ENCODE assay signal across 11 cellular contexts in genomic region chr15:85316244-85316934, GRCh38.
DNase-seq lines count a peak whose midpoint lies in the region; ATAC-seq and TF ChIP-seq lines count a peak whose summit lies in the region.
"Had no signal": no experiment of that assay in that cellular context is flagged by ENCODE, and none has a peak within 500 bp of the region (broad histone marks: within the 10 kb centered on the region; RNA-seq: fewer than 3 reads in every experiment).

No MANE protein-coding gene starts in this region.

- peak overlapping the region; percentile 11 for H3K4me3 Mint-ChIP-seq in activated CD8-positive, alpha-beta T cell treated with anti-CD3 and anti-CD28 coated beads for 36 hours

- no peak for TF ChIP-seq CTCF in activated CD8-positive, alpha-beta T cell treated with anti-CD3 and anti-CD28 coated beads for 36 hours (IDR thresholded peaks at IDR 0.05)
- no peak for TF ChIP-seq CTCF in vagina (IDR thresholded peaks at IDR 0.05)
- TF ChIP-seq CTCF in testis (IDR thresholded peaks at IDR 0.05), result no peak

- intact Hi-C loops in activated CD8-positive, alpha-beta T cell treated with anti-CD3 and anti-CD28 coated beads for 36 hours (cut with micrococcal nuclease), result loop anchor here (5.0 kb wide), 1 partner anchor 96 kb away; no protein-coding TSS in a partner anchor
- intact Hi-C loops in vagina (cut with DNase I) (no loop called here), testis (cut with DNase I; ENCODE audit: low total_unique reads) (no loop called here)

- H3K27me3 ChIP-seq in vagina (no peaks in the 10 kb centered on the region), testis (no peaks in the 10 kb centered on the region)

- peak overlapping the region; percentile 34 for H3K27ac ChIP-seq in vagina
- no peak overlapping the region for H3K27ac ChIP-seq in testis
- H3K27ac ChIP-seq: thoracic aorta had no signal

- H3K36me3 Mint-ChIP-seq in activated CD8-positive, alpha-beta T cell treated with anti-CD3 and anti-CD28 coated beads for 36 hours (ENCODE audit: low read depth), result no peaks in the 10 kb centered on the region

- peak overlapping the region; percentile 77 for H3K27ac Mint-ChIP-seq in activated CD8-positive, alpha-beta T cell treated with anti-CD3 and anti-CD28 coated beads for 36 hours

- H3K4me1 ChIP-seq in vagina, result peaks cover 30% of the 10 kb centered on the region
- H3K4me1 ChIP-seq in testis, result no peaks in the 10 kb centered on the region

- peaks cover 62% of the 10 kb centered on the region for H3K4me1 Mint-ChIP-seq in activated CD8-positive, alpha-beta T cell treated with anti-CD3 and anti-CD28 coated beads for 36 hours (ENCODE audit: low read depth)

- H3K9me3 Mint-ChIP-seq in activated CD8-positive, alpha-beta T cell treated with anti-CD3 and anti-CD28 coated beads for 36 hours, result peaks cover 4% of the 10 kb centered on the region

- H3K4me3 ChIP-seq in vagina, result no peak overlapping the region
- H3K4me3 ChIP-seq in testis, result no peak overlapping the region
- H3K4me3 ChIP-seq: thoracic aorta had no signal

- CTCF ChIA-PET in activated CD8-positive, alpha-beta T cell treated with anti-CD3 and anti-CD28 coated beads for 36 hours (lab: Charles Lee), result interaction anchor here (0.6 to 5.6 kb wide), 9 partner anchors 9 to 413 kb away, joined by 3 to 54 read pairs (median 6); no protein-coding TSS in a partner anchor

- POLR2A ChIA-PET in activated CD8-positive, alpha-beta T cell treated with anti-CD3 and anti-CD28 coated beads for 36 hours (lab: Charles Lee), result interaction anchor here (0.6 to 1.8 kb wide), 6 partner anchors 10 to 373 kb away, joined by 3 to 6 read pairs (median 3); no protein-coding TSS in a partner anchor

- 83 to 90% methylated on average over 8 of the region's 8 CpGs for WGBS in testis, 2 donors

- ATAC-seq in activated CD8-positive, alpha-beta T cell treated with anti-CD3 and anti-CD28 coated beads for 36 hours, result peak; percentile 48
- no peak for ATAC-seq in GM19395 (IDR thresholded peaks at IDR 0.05; ENCODE audit: unreplicated experiment)

- H3K9me3 ChIP-seq in vagina, result no peaks in the 10 kb centered on the region
- H3K9me3 ChIP-seq in testis, result no peaks in the 10 kb centered on the region
- H3K9me3 ChIP-seq: thoracic aorta had no signal

- TF ChIP-seq POLR2A in vagina (IDR thresholded peaks at IDR 0.05), result no peak
- no peak for TF ChIP-seq POLR2A in testis (IDR thresholded peaks at IDR 0.05)

- DNase-seq in stimulated activated CD4-positive, alpha-beta T cell treated with anti-CD3 and anti-CD28 coated beads, Interleukin-4, amount 100 ng/mL, for 24 hours, result peak; percentile 19
- no peak for DNase-seq in stimulated activated CD4-positive, alpha-beta T cell treated with anti-CD3 and anti-CD28 coated beads, Interleukin-4, amount 100 ng/mL, for 1 hour
- peak; percentile 52 for DNase-seq in activated CD8-positive, alpha-beta T cell treated with anti-CD3 and anti-CD28 coated beads for 36 hours
- DNase-seq in islet precursor cell (peak; percentile 95), vagina (ENCODE audit: extremely low spot score in 2 of 2) (no peak), hippocampal formation (lab: John Stamatoyannopoulos, UW) (no peak), testis (no peak)
- DNase-seq: DMS153, NCI-H187 treated with DMSO at 0.1 percent for 48 hours had no signal

- H3K27me3 Mint-ChIP-seq in activated CD8-positive, alpha-beta T cell treated with anti-CD3 and anti-CD28 coated beads for 36 hours, result no peaks in the 10 kb centered on the region

- H3K36me3 ChIP-seq in vagina (no peaks in the 10 kb centered on the region), testis (ENCODE audit: low read depth, missing control alignments) (no peaks in the 10 kb centered on the region)
- H3K36me3 ChIP-seq: thoracic aorta had no signal

Comparison
In these comparisons a context has a peak if more than half of its experiments do, and no peak if none do; other contexts are left out.
1. DNase-seq: peak in stimulated activated CD4-positive, alpha-beta T cell treated with anti-CD3 and anti-CD28 coated beads, Interleukin-4, amount 100 ng/mL, for 24 hours (single experiment), activated CD8-positive, alpha-beta T cell treated with anti-CD3 and anti-CD28 coated beads for 36 hours (single experiment) and islet precursor cell (single experiment); none in stimulated activated CD4-positive, alpha-beta T cell treated with anti-CD3 and anti-CD28 coated beads, Interleukin-4, amount 100 ng/mL, for 1 hour (single experiment), vagina (0 of 2), hippocampal formation (0 of 2) and testis (single experiment).